Comparison of ENCODE assay signal across 23 cellular contexts in the genomic region with DNA sequence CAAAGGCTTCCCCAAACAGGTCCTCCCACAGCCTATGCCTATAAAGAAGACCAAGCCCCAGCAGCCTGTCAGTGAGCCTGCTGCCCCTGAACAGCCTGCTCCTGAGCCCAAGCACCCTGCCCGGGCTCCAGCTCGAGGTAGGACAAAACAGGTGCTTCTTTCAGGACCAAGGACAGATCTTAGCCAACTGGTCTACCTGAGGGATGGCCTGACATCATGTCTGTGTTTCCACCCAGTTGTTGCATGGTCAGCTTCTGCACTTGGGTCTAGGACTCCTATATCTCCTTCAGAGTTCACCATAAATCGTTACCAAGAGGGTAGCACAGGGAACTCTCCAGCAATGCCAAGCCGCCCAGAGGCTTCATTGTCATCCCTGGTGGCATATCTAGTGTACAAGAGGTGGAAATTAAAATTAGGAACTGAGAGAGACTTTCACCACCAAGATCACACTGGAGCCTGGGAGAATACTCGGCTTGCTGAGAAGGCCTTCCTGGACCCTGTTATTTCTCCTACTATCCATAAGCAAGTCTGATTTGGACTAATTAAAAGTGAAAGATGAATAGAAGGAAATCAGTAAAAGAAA. TPM values are rescaled to one million over a fixed set of nuclear protein-coding genes. Genes with fewer than 3 reads are reported as not detected.
DNase-seq lines count a peak whose midpoint lies in the region; ATAC-seq and TF ChIP-seq lines count a peak whose summit lies in the region.
"Had no signal": no experiment of that assay in that cellular context is flagged by ENCODE, and none has a peak within 500 bp of the region (broad histone marks: within the 10 kb centered on the region; RNA-seq: fewer than 3 reads in every experiment).

No MANE protein-coding gene starts in this region.

- WGBS in H9 (ENCODE audit: extremely low coverage, insufficient read length, low lambda C conversion rate): no CpG with 5 or more reads among the region's 5 CpGs
- no CpG with 5 or more reads among the region's 5 CpGs for WGBS in iPS DF 6.9 (ENCODE audit: insufficient coverage, insufficient read length)

- TF ChIP-seq CTCF in Caco-2 (IDR thresholded peaks at IDR 0.05; ENCODE audit: insufficient read depth in 1 of 2, low read depth in 1 of 2, low read length in 1 of 2, severe bottlenecking in 1 of 2, unreplicated experiment in 1 of 2) (no peak), H9 (conservative IDR thresholded peaks at IDR 0.05) (no peak), RWPE1 (conservative IDR thresholded peaks at IDR 0.05; ENCODE audit: low read depth) (no peak)

- no peak overlapping the region for H3K56ac ChIP-seq in H9 (ENCODE audit: insufficient read length, low read depth, low read length)

- H3K27me3 Mint-ChIP-seq in Caco-2 (ENCODE audit: insufficient read depth, unreplicated experiment) (peaks cover 25% of the 10 kb centered on the region), H9 (ENCODE audit: low read depth) (peaks cover 56% of the 10 kb centered on the region)

- no peak overlapping the region for H2BK15ac ChIP-seq in H9 (ENCODE audit: low read depth, low read length)

- H2BK120ac ChIP-seq in H9 (ENCODE audit: low read depth, low read length, poor library complexity, severe bottlenecking): no peak overlapping the region

- no peak overlapping the region for H3K23ac ChIP-seq in H9 (ENCODE audit: insufficient read length, low read depth, low read length)

- no peak overlapping the region for H3K9ac ChIP-seq in H9 (ENCODE audit: extremely low read depth, insufficient read length, low read length)

- H3K18ac ChIP-seq in H9 (ENCODE audit: insufficient read length, low read depth, low read length): no peak overlapping the region

- CTCF ChIA-PET in Caco-2 (lab: Charles Lee): no interaction called here
- CTCF ChIA-PET in RWPE1 (lab: Yijun Ruan, JAX): no interaction called here

- H3K4me3 ChIP-seq in Caco-2 (ENCODE audit: low read depth, low read length): no peak overlapping the region
- H3K4me3 ChIP-seq in iPS DF 6.9 (ENCODE audit: low read length): no peak overlapping the region
- H3K4me3 ChIP-seq: MG63, sigmoid colon had no signal

- H3K36me3 Mint-ChIP-seq in Caco-2 (ENCODE audit: insufficient read depth, unreplicated experiment): no peaks in the 10 kb centered on the region
- H3K36me3 Mint-ChIP-seq in H9 (ENCODE audit: insufficient read depth in 1 of 3, low read depth in 3 of 3): no peaks in the 10 kb centered on the region; a peak in 1 of 7 replicates
- H3K36me3 Mint-ChIP-seq: T-cell had no signal

- no peak overlapping the region for H3K27ac ChIP-seq in H9 (ENCODE audit: insufficient read length, low read depth, low read length)
- no peak overlapping the region for H3K27ac ChIP-seq in RWPE1
- H3K27ac ChIP-seq in iPS DF 6.9 (ENCODE audit: low read length): no peak overlapping the region
- H3K27ac ChIP-seq: sigmoid colon, VCaP had no signal

- DNase-seq in Caco-2 (peak; percentile 40 to 54), H9 (peak; percentile 66), RWPE1 (ENCODE audit: low spot score) (peak; percentile 22), iPS DF 6.9 (ENCODE audit: low read depth, low spot score) (peak; percentile 31), dermis blood vessel endothelial cell (no peak), DMS 273 treated with DMSO at 0.1 percent for 48 hours (lab: John Stamatoyannopoulos, UW) (no peak)
- DNase-seq: activated CD8-positive, alpha-beta memory T cell treated with anti-CD3 and anti-CD28 coated beads for 24 hours; effector memory CD4-positive, alpha-beta T cell; GOT3; left cardiac atrium; MG63; NCI-H1694; NCI-H226; NK-92 treated with Interleukin-12 subunit alpha and Interleukin-12 subunit beta, amount 100 ng/mL, for 24 hours; occipital lobe; sigmoid colon; T-cell had no signal

- H4K20me1 ChIP-seq in H9 (ENCODE audit: control insufficient read depth, insufficient read depth, insufficient read length): no peaks in the 10 kb centered on the region

- H3K79me1 ChIP-seq in H9 (ENCODE audit: insufficient read depth, low read depth, low read length, poor library complexity, severe bottlenecking): no peaks in the 10 kb centered on the region

- H3K27ac Mint-ChIP-seq in Caco-2 (ENCODE audit: unreplicated experiment) (no peak overlapping the region), H9 (no peak overlapping the region)
- H3K27ac Mint-ChIP-seq: activated T-helper 2 cell treated with anti-CD3 and anti-CD28 coated beads, Interferon-gamma antibody, Interleukin-2, Interleukin-4, amounts not matched to agents 10 μg/mL and 5 μg/mL and 100 μg/mL, durations not matched to agents 14 hours and 24 hours and 36 hours; T-cell had no signal

- H2BK5ac ChIP-seq in H9 (ENCODE audit: insufficient read length, low read length): no peak overlapping the region

- H4K91ac ChIP-seq in H9 (ENCODE audit: insufficient read length, low read depth, low read length): no peak overlapping the region

- H3K4me3 Mint-ChIP-seq in Caco-2 (ENCODE audit: unreplicated experiment): no peak overlapping the region
- H3K4me3 Mint-ChIP-seq in H9: no peak overlapping the region
- H3K4me3 Mint-ChIP-seq: central memory CD8-positive, alpha-beta T cell; T-cell had no signal

- no peak overlapping the region for H4K5ac ChIP-seq in H9 (ENCODE audit: insufficient read length, low read depth, low read length)

- H3K4me1 Mint-ChIP-seq in Caco-2 (ENCODE audit: low read depth, unreplicated experiment) (no peaks in the 10 kb centered on the region), H9 (no peaks in the 10 kb centered on the region)

- H2AFZ ChIP-seq in H9 (ENCODE audit: low read length): no peak overlapping the region

- H4K8ac ChIP-seq in H9 (replicated peaks; ENCODE audit: insufficient read length, low read depth, low read length): no peak overlapping the region

- H3K23me2 ChIP-seq in H9 (ENCODE audit: insufficient read length, low read depth, low read length, poor library complexity, severe bottlenecking): no peaks in the 10 kb centered on the region

- H3K36me3 ChIP-seq in Caco-2 (ENCODE audit: control insufficient read depth, insufficient read depth, low read length): no peaks in the 10 kb centered on the region
- H3K36me3 ChIP-seq in iPS DF 6.9 (ENCODE audit: control insufficient read depth, insufficient read depth, low read length): no peaks in the 10 kb centered on the region
- H3K36me3 ChIP-seq: MG63, sigmoid colon had no signal

- no peaks in the 10 kb centered on the region for H3K79me2 ChIP-seq in H9 (ENCODE audit: insufficient read depth, low read length)

- H3K9me3 Mint-ChIP-seq in Caco-2 (ENCODE audit: unreplicated experiment) (no peaks in the 10 kb centered on the region), H9 (no peaks in the 10 kb centered on the region; a peak in 1 of 5 replicates)
- H3K9me3 Mint-ChIP-seq: activated T-helper 2 cell treated with anti-CD3 and anti-CD28 coated beads, Interferon-gamma antibody, Interleukin-2, Interleukin-4, amounts not matched to agents 10 μg/mL and 5 μg/mL and 100 μg/mL, durations not matched to agents 14 hours and 24 hours and 36 hours; central memory CD8-positive, alpha-beta T cell had no signal

- no peak overlapping the region for H2BK20ac ChIP-seq in H9 (ENCODE audit: low read depth, low read length, poor library complexity, severe bottlenecking)

- no TSS peak for BruUV-seq in Caco-2 (replicated peaks; lab: Mats Ljungman, UMichigan)

- no peak overlapping the region for H2AK5ac ChIP-seq in H9 (ENCODE audit: insufficient read length, low read length)

- H3K9me3 ChIP-seq in Caco-2 (no peaks in the 10 kb centered on the region), H9 (ENCODE audit: control insufficient read depth, low read depth, low read length) (no peaks in the 10 kb centered on the region), iPS DF 6.9 (ENCODE audit: control insufficient read depth, insufficient read depth, low read length) (no peaks in the 10 kb centered on the region)
- H3K9me3 ChIP-seq: MG63, sigmoid colon had no signal

- no peak overlapping the region for H3K4ac ChIP-seq in H9 (ENCODE audit: low read depth, low read length)

- ATAC-seq in HG03095 (IDR thresholded peaks at IDR 0.05; ENCODE audit: unreplicated experiment) (no peak), GM21381 (IDR thresholded peaks at IDR 0.05; ENCODE audit: unreplicated experiment) (no peak)
- ATAC-seq: left cardiac atrium, T-cell had no signal

- H3K4me1 ChIP-seq in Caco-2: no peaks in the 10 kb centered on the region
- no peaks in the 10 kb centered on the region for H3K4me1 ChIP-seq in H9 (ENCODE audit: insufficient read depth, low read length)
- H3K4me1 ChIP-seq in iPS DF 6.9 (ENCODE audit: control insufficient read depth, insufficient read depth, low read length): no peaks in the 10 kb centered on the region
- H3K4me1 ChIP-seq: sigmoid colon had no signal

- H2BK12ac ChIP-seq in H9 (ENCODE audit: insufficient read length, low read depth, low read length): no peak overlapping the region

- H3K27me3 ChIP-seq in Caco-2 (replicated peaks; ENCODE audit: control insufficient read depth, insufficient read depth, low read length) (no peaks in the 10 kb centered on the region; the same call in 1 of the 2 replicates), H9 (ENCODE audit: insufficient read depth, low read length) (no peaks in the 10 kb centered on the region), iPS DF 6.9 (ENCODE audit: control insufficient read depth, insufficient read depth, low read length) (no peaks in the 10 kb centered on the region)

- no peak overlapping the region for H3K14ac ChIP-seq in H9 (ENCODE audit: insufficient read depth, low read length)

- intact Hi-C loops in Caco-2 (cut with micrococcal nuclease; ENCODE audit: unreplicated experiment): no loop called here

- POLR2A ChIA-PET in Caco-2 (lab: Charles Lee): no interaction called here
- POLR2A ChIA-PET in RWPE1 (lab: Yijun Ruan, JAX; ENCODE audit: low non-redundant PET): no interaction called here

- no peak overlapping the region for H3T11ph ChIP-seq in H9 (ENCODE audit: low read length)

- H3K4me2 ChIP-seq in H9 (ENCODE audit: insufficient read depth, insufficient read length, low read length): no peak overlapping the region

RNA-seq across cellular contexts. Expression of gene OAS1, which starts 38.2 kb away (rescaled TPM):
- 13.9 and 14.2 TPM in 2 replicates for total RNA-seq in Caco-2 (2022)
- 0.20 TPM in 1 of 2 replicates, not detected in the other for total RNA-seq in H9 (2021)
- 13.6 and 30.7 TPM in 2 replicates for total RNA-seq in dermis blood vessel endothelial cell
- total RNA-seq: G401 had no signal

Comparison
In these comparisons a context has a peak if more than half of its experiments do, and no peak if none do; other contexts are left out.
1. DNase-seq: peak in Caco-2 (2 of 2), H9 (single experiment), RWPE1 (single experiment) and iPS DF 6.9 (single experiment); none in dermis blood vessel endothelial cell (single experiment) and DMS 273 treated with DMSO at 0.1 percent for 48 hours (single experiment).
2. RNA of gene OAS1, which starts 38.2 kb away (total RNA-seq): 13.9 to 14.2 TPM in Caco-2 and 13.6 to 30.7 TPM in dermis blood vessel endothelial cell; 0.20 TPM in H9; every median in the first group is over 10 times any median in the second.